1 cellular context compared by ENCODE assay signal in the genomic region with DNA sequence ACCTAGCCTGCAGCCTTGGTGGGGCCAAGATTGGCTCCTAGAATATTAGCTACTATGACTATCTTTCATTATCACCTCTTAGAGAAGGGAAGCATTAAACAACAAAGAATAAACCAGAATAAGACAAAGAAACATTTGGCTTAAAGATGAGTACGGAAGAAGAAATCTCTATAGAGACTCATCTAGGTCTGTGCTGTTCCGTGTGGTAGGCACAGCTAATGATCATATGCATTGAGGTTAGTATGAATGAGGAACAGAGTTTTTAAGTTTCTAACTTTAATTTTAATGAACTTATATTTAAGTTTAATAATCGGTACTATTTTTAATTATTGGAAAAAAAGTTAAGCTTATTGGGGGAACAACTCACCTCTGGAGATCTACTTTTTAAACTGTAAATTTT.
TF ChIP-seq lines count a peak whose summit lies in the region.

No MANE protein-coding gene starts in this region.

TF ChIP-seq in K562, 482 proteins besides CTCF, POLR2A, EP300 and RAD21:
- TF ChIP-seq, protein P1, sequence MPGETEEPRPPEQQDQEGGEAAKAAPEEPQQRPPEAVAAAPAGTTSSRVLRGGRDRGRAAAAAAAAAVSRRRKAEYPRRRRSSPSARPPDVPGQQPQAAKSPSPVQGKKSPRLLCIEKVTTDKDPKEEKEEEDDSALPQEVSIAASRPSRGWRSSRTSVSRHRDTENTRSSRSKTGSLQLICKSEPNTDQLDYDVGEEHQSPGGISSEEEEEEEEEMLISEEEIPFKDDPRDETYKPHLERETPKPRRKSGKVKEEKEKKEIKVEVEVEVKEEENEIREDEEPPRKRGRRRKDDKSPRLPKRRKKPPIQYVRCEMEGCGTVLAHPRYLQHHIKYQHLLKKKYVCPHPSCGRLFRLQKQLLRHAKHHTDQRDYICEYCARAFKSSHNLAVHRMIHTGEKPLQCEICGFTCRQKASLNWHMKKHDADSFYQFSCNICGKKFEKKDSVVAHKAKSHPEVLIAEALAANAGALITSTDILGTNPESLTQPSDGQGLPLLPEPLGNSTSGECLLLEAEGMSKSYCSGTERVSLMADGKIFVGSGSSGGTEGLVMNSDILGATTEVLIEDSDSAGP (CRISPR knock-in tag; IDR thresholded peaks at IDR 0.05): no peak
- TF ChIP-seq SMARCA4 (IDR thresholded peaks at IDR 0.05): no peak
- TF ChIP-seq RNF2 (IDR thresholded peaks at IDR 0.05): no peak
- no peak for TF ChIP-seq PPARD (CRISPR knock-in tag; IDR thresholded peaks at IDR 0.05)
- no peak for TF ChIP-seq ZNF609 (CRISPR knock-in tag; IDR thresholded peaks at IDR 0.05; ENCODE audit: borderline replicate concordance)
- no peak for TF ChIP-seq IRF9 (tag; IDR thresholded peaks at IDR 0.05)
- TF ChIP-seq ZNF707 (CRISPR knock-in tag; conservative IDR thresholded peaks at IDR 0.05): no peak
- TF ChIP-seq CBFA2T2 (conservative IDR thresholded peaks at IDR 0.05): no peak
- no peak for TF ChIP-seq TBP (optimal IDR thresholded peaks at IDR 0.05; ENCODE audit: low read depth, low read length)
- no peak for TF ChIP-seq PHB2 (IDR thresholded peaks at IDR 0.05; ENCODE audit: low read depth)
- TF ChIP-seq ZFP1 (CRISPR knock-in tag; IDR thresholded peaks at IDR 0.05): no peak
- TF ChIP-seq ILF3 (IDR thresholded peaks at IDR 0.05; ENCODE audit: borderline replicate concordance): no peak
